ENCODE assay signal across 18 cellular contexts in the genomic region with DNA sequence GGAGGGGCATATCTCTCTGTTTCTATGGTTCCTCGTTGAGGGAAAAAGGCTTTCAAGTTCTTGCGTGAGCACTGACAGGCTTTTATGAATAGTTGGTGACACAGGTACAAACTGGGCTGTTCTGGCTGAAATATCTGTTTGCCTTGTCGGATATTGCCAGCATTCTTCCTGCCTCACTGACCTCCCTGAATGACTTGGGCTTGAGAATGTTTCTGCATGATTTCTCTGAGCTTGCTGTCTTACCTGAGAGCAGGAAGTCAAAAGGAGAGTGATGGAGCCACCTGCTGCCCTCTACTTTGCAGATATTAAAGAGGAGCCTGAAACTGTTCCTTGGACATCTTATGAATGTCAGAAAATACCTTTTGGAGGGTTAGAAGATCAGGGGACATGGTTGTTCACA. TPM values are rescaled to one million over a fixed set of nuclear protein-coding genes. Genes with fewer than 3 reads are reported as not detected.
A peak's percentile ranks its signal among the peaks of the same experiment; 100 is the strongest.
DNase-seq lines count a peak whose midpoint lies in the region; ATAC-seq, FAIRE-seq and TF ChIP-seq lines count a peak whose summit lies in the region.
"Had no signal": no experiment of that assay in that cellular context is flagged by ENCODE, and none has a peak within 500 bp of the region (broad histone marks: within the 10 kb centered on the region; RNA-seq: fewer than 3 reads in every experiment).

No MANE protein-coding gene starts in this region.

- no peak overlapping the region for H3K4me3 ChIP-seq in breast epithelium
- H3K4me3 ChIP-seq in OCI-LY7 (ENCODE audit: low read depth, low read length, poor library complexity, severe bottlenecking), result no peak overlapping the region
- H3K4me3 ChIP-seq: heart left ventricle, K562, tibial nerve had no signal

- TF ChIP-seq CTCF in breast epithelium (IDR thresholded peaks at IDR 0.05), result peak in 1 of 3 donors; percentile 12
- TF ChIP-seq CTCF in OCI-LY7 (conservative IDR thresholded peaks at IDR 0.05; ENCODE audit: low read length), result peak; percentile 24; the same call in 1 of the 2 replicates

- H3K4me1 ChIP-seq in breast epithelium, result no peaks in the 10 kb centered on the region
- peaks cover 7% of the 10 kb centered on the region for H3K4me1 ChIP-seq in OCI-LY7 (ENCODE audit: insufficient read depth, low read length, poor library complexity, severe bottlenecking)
- H3K4me1 ChIP-seq: heart left ventricle, tibial nerve had no signal

- BruUV-seq in OCI-LY7 (replicated peaks; lab: Mats Ljungman, UMichigan), result no TSS peak

- no peaks in the 10 kb centered on the region for H4K20me1 ChIP-seq in OCI-LY7 (ENCODE audit: insufficient read depth, low read length)

- no peaks in the 10 kb centered on the region for H3K27me3 ChIP-seq in breast epithelium
- H3K27me3 ChIP-seq: tibial nerve had no signal

- H3K9me2 ChIP-seq in OCI-LY7 (ENCODE audit: insufficient read depth, low read length), result no peaks in the 10 kb centered on the region

- TF ChIP-seq POLR2A in breast epithelium (IDR thresholded peaks at IDR 0.05), result no peak

- ATAC-seq in HG02798 (IDR thresholded peaks at IDR 0.05; ENCODE audit: poor library complexity, unreplicated experiment), result no peak
- ATAC-seq: activated CD8-positive, alpha-beta memory T cell treated with anti-CD3 and anti-CD28 coated beads, Interleukin-2, amount 10 ng/mL, durations not matched to agents 7 days and 5 days; heart left ventricle; K562; WTC11 had no signal

- CTCF ChIA-PET in OCI-LY7 (lab: Charles Lee; ENCODE audit: unreplicated experiment), result interaction anchor here (0.7 kb wide), 1 partner anchor 84 kb away, joined by 3 read pairs; no protein-coding TSS in a partner anchor

- H3K27ac ChIP-seq in breast epithelium, result no peak overlapping the region
- H3K27ac ChIP-seq in OCI-LY7 (ENCODE audit: low read depth, low read length, poor library complexity, severe bottlenecking), result no peak overlapping the region
- H3K27ac ChIP-seq: heart left ventricle, tibial nerve had no signal

- in situ Hi-C loops in T47D (cut with HindIII; ENCODE audit: low pct_unique_long_range_greater_than_20kb, low sequenced_read_pairs), result no loop called here

- FAIRE-seq in islet of Langerhans (lab: Jason Lieb, UNC) (peak; percentile 90), urothelium cell line (lab: Jason Lieb, UNC) (peak; percentile 40)
- FAIRE-seq: K562 had no signal

- POLR2A ChIA-PET in OCI-LY7 (lab: Charles Lee), result interaction anchor here (0.6 to 1.1 kb wide), 5 partner anchors 8 to 1329 kb away, joined by 3 to 4 read pairs (median 3); no protein-coding TSS in a partner anchor

- no peak overlapping the region for H2AFZ ChIP-seq in OCI-LY7 (ENCODE audit: low read length)

- intact Hi-C loops in breast epithelium (cut with DNase I; ENCODE audit: low total_unique reads) (no loop called here), OCI-LY7 (cut with micrococcal nuclease; ENCODE audit: unreplicated experiment) (no loop called here)

- H3K79me2 ChIP-seq in OCI-LY7 (ENCODE audit: insufficient read depth, low read depth, low read length), result no peaks in the 10 kb centered on the region

- no peaks in the 10 kb centered on the region for H3K9me3 ChIP-seq in breast epithelium
- H3K9me3 ChIP-seq in OCI-LY7 (ENCODE audit: low read length), result no peaks in the 10 kb centered on the region
- H3K9me3 ChIP-seq: heart left ventricle, tibial nerve had no signal

- DNase-seq in T47D (ENCODE audit: low read depth in 1 of 2, low spot score in 1 of 2), result peak; percentile 43 to 64
- DNase-seq in breast epithelium (ENCODE audit: low spot score in 2 of 2), result no peak
- peak; percentile 7 for DNase-seq in OCI-LY7 (ENCODE audit: low spot score)
- DNase-seq in urothelium cell line (ENCODE audit: low spot score), result no peak
- no peak for DNase-seq in stimulated activated CD4-positive, alpha-beta T cell treated with anti-CD3 and anti-CD28 coated beads, Interleukin-2, amount 100 ng/mL, for 24 hours
- DNase-seq in stimulated activated naive CD4-positive, alpha-beta T cell treated with Interleukin-2 at 50 U/mL for 16 hours (lab: John Stamatoyannopoulos, UW), result no peak
- DNase-seq: activated CD8-positive, alpha-beta memory T cell treated with anti-CD3 and anti-CD28 coated beads, Interleukin-2, amount 10 ng/mL, durations not matched to agents 7 days and 5 days; activated naive CD4-positive, alpha-beta T cell treated with anti-CD3 and anti-CD28 coated beads for 36 hours; GOT3; heart left ventricle; NCI-H1694 had no signal

- no peaks in the 10 kb centered on the region for H3K36me3 ChIP-seq in breast epithelium
- H3K36me3 ChIP-seq in OCI-LY7 (ENCODE audit: insufficient read depth, low read length), result no peaks in the 10 kb centered on the region
- H3K36me3 ChIP-seq: heart left ventricle, tibial nerve had no signal

- H3K4me2 ChIP-seq in OCI-LY7 (ENCODE audit: low read length), result no peak overlapping the region

RNA-seq across cellular contexts. Expression of a gene that starts 4.8 kb away (rescaled TPM):
- 1 to 10 TPM in 1 of 3 donors, not detected in 2; 5.2 TPM for total RNA-seq in breast epithelium
- total RNA-seq in OCI-LY7 (2014; rRNA removed; shearing (Covaris generic)), result not detected in 2 replicates
- total RNA-seq in OCI-LY7 (2022), result not detected in 2 replicates
- total RNA-seq: activated CD8-positive, alpha-beta memory T cell treated with anti-CD3 and anti-CD28 coated beads, Interleukin-2, amount 10 ng/mL, durations not matched to agents 7 days and 5 days; activated naive CD4-positive, alpha-beta T cell treated with anti-CD3 and anti-CD28 coated beads for 36 hours; lung microvascular endothelial cell; omental fat pad; tibial nerve had no signal

RNA-seq across cellular contexts. Expression of a gene that starts 40.9 kb away (rescaled TPM):
- total RNA-seq in breast epithelium, result 10 to 100 TPM; 20.3 to 40.7 (median 36.1) TPM
- total RNA-seq in OCI-LY7 (2014; rRNA removed; shearing (Covaris generic)), result 50.5 and 69.3 TPM in 2 replicates
- 138 and 139 TPM in 2 replicates for total RNA-seq in OCI-LY7 (2022)

Comparison
In these comparisons a context has a peak if more than half of its experiments do, and no peak if none do; other contexts are left out.
1. DNase-seq: peak in T47D (2 of 2) and OCI-LY7 (single experiment); none in breast epithelium (0 of 2), urothelium cell line (single experiment), stimulated activated CD4-positive, alpha-beta T cell treated with anti-CD3 and anti-CD28 coated beads, Interleukin-2, amount 100 ng/mL, for 24 hours (0 of 2) and stimulated activated naive CD4-positive, alpha-beta T cell treated with Interleukin-2 at 50 U/mL for 16 hours (single experiment).